14 cellular contexts compared by ENCODE assay signal in genomic region chr4:111839186-111839585, GRCh38.
"Had no signal": no experiment of that assay in that cellular context is flagged by ENCODE, and none has a peak within 500 bp of the region (broad histone marks: within the 10 kb centered on the region; RNA-seq: fewer than 3 reads in every experiment).

No MANE protein-coding gene starts in this region.

- H3K4me1 ChIP-seq: ascending aorta had no signal

- H3K27ac ChIP-seq: ascending aorta, cardiac muscle cell, coronary artery, SK-N-MC, VCaP had no signal

- H3K9me3 ChIP-seq: ascending aorta had no signal

- DNase-seq: activated CD4-positive, alpha-beta T cell treated with anti-CD3 and anti-CD28 coated beads for 4 hours; activated naive CD4-positive, alpha-beta T cell; activated naive CD8-positive, alpha-beta T cell treated with anti-CD3 and anti-CD28 coated beads, Interleukin-2, amount 50 U/mL, for 24 hours; left colon; T-cell; T1000 had no signal

- H3K4me3 ChIP-seq: ascending aorta, cardiac muscle cell, coronary artery, lung, SK-N-MC, skin epidermis had no signal

- H3K27me3 ChIP-seq: ascending aorta, cardiac muscle cell had no signal

- ATAC-seq: activated naive CD8-positive, alpha-beta T cell treated with anti-CD3 and anti-CD28 coated beads, Interleukin-2, amount 50 U/mL, for 24 hours; left colon; natural killer cell treated with Interleukin-12 subunit alpha and Interleukin-12 subunit beta and Interleukin-15 and Interleukin-18, amount 100 ng/mL, for 72 hours; T-cell had no signal

- H3K36me3 ChIP-seq: ascending aorta, cardiac muscle cell had no signal
